Comparison of ENCODE assay signal across 7 cellular contexts in the genomic region with DNA sequence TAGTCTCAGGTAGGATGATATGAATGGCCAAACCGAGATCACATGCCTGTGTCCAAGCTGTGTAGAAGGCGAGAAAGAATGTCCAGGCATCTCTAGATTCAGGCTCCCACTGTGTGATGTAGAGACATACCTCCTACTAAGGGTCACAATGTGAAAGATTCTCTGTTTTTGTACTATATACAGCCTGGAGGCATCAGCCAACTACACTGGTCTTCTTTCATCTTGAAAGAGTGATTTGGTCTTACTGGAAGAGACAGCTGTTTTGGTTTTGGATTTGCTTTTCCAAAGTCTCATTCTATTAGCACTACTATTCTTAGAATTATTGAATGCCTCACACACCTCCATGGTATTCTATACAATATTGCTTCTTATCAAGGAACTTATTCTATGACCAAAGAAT.
"Had no signal": no experiment of that assay in that cellular context is flagged by ENCODE, and none has a peak within 500 bp of the region (broad histone marks: within the 10 kb centered on the region; RNA-seq: fewer than 3 reads in every experiment).

No MANE protein-coding gene starts in this region.

- DNase-seq: GDM1, GF-D8 had no signal

- FAIRE-seq: G401.6, GM12878, GM12892, GM18507, GM19239 had no signal

- H3K4me3 ChIP-seq: GM12878 had no signal

- ATAC-seq: GM12878 had no signal
